9 cellular contexts compared by ENCODE assay signal in the genomic region with DNA sequence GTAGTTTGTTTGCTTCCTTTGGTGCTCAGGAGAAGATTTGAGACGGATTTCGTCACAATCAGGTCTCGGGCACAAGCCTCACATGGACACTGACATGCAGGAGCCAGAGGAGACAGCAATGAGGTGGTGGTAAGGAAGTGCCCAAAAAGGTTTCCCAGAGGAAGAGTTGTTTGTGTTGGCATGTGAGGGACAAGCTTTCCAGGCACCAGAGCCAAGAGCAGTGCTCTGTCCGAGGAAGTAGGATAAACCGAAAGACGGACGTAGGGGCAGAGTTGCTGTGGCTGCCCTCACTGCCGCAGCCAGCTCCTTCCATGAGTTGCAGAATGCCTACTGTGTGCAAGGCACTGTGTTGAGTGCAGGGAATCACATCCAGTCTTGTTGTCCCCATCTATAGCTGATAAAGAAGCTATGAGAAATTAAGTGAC. TPM values are rescaled to one million over a fixed set of nuclear protein-coding genes. Genes with fewer than 3 reads are reported as not detected.
DNase-seq lines count a peak whose midpoint lies in the region; ATAC-seq and TF ChIP-seq lines count a peak whose summit lies in the region.
"Had no signal": no experiment of that assay in that cellular context is flagged by ENCODE, and none has a peak within 500 bp of the region (broad histone marks: within the 10 kb centered on the region; RNA-seq: fewer than 3 reads in every experiment).

No MANE protein-coding gene starts in this region.

- no peak for TF ChIP-seq CTCF in uterus (IDR thresholded peaks at IDR 0.05)

- H3K27me3 Mint-ChIP-seq in activated naive CD4-positive, alpha-beta T cell treated with anti-CD3 and anti-CD28 coated beads, Interleukin-2, amount 50 U/mL, for 24 hours, result no peaks in the 10 kb centered on the region
- H3K27me3 Mint-ChIP-seq in dendritic cell treated with granulocyte-macrophage colony-stimulating factor and Interleukin-4, amounts not matched to agents 40 ng/mL and 50 ng/mL, for 4 days, result no peaks in the 10 kb centered on the region

- H3K9ac ChIP-seq in muscle layer of colon (ENCODE audit: low read length), result no peak overlapping the region

- H3K27ac Mint-ChIP-seq in activated naive CD4-positive, alpha-beta T cell treated with anti-CD3 and anti-CD28 coated beads, Interleukin-2, amount 50 U/mL, for 24 hours, result peak overlapping the region; percentile 98
- peak overlapping the region; percentile 73 for H3K27ac Mint-ChIP-seq in dendritic cell treated with granulocyte-macrophage colony-stimulating factor and Interleukin-4, amounts not matched to agents 40 ng/mL and 50 ng/mL, for 4 days

- H3K36me3 ChIP-seq in muscle layer of colon (ENCODE audit: insufficient read depth, low read length) (peaks cover 25% of the 10 kb centered on the region), uterus (no peaks in the 10 kb centered on the region)

- H3K36me3 Mint-ChIP-seq in activated naive CD4-positive, alpha-beta T cell treated with anti-CD3 and anti-CD28 coated beads, Interleukin-2, amount 50 U/mL, for 24 hours, result peaks cover 20% of the 10 kb centered on the region
- peaks cover 69% of the 10 kb centered on the region for H3K36me3 Mint-ChIP-seq in dendritic cell treated with granulocyte-macrophage colony-stimulating factor and Interleukin-4, amounts not matched to agents 40 ng/mL and 50 ng/mL, for 4 days (ENCODE audit: low read depth)

- H3K27me3 ChIP-seq in muscle layer of colon (ENCODE audit: control insufficient read depth in 1 of 2, insufficient read depth in 2 of 2, low read length in 2 of 2), result no peaks in the 10 kb centered on the region
- H3K27me3 ChIP-seq in uterus, result no peaks in the 10 kb centered on the region

- TF ChIP-seq POLR2A in uterus (IDR thresholded peaks at IDR 0.05), result no peak

- H3K4me1 ChIP-seq in muscle layer of colon (ENCODE audit: insufficient read depth, low read length) (peaks cover 26% of the 10 kb centered on the region), uterus (peaks cover 0 to 4% of the 10 kb centered on the region in 2 donors)

- H3K9me3 ChIP-seq in muscle layer of colon (ENCODE audit: low read length), result no peaks in the 10 kb centered on the region
- no peaks in the 10 kb centered on the region for H3K9me3 ChIP-seq in uterus

- ATAC-seq in HG03159 (IDR thresholded peaks at IDR 0.05; ENCODE audit: unreplicated experiment), result no peak

- H3K27ac ChIP-seq in muscle layer of colon (ENCODE audit: low read depth, low read length), result peak overlapping the region; percentile 29
- H3K27ac ChIP-seq in uterus, result peak overlapping the region; percentile 62 to 73

- peak overlapping the region; percentile 86 for H3K4me3 Mint-ChIP-seq in activated naive CD4-positive, alpha-beta T cell treated with anti-CD3 and anti-CD28 coated beads, Interleukin-2, amount 50 U/mL, for 24 hours
- peak overlapping the region; percentile 32 for H3K4me3 Mint-ChIP-seq in dendritic cell treated with granulocyte-macrophage colony-stimulating factor and Interleukin-4, amounts not matched to agents 40 ng/mL and 50 ng/mL, for 4 days

- H3K4me1 Mint-ChIP-seq in activated naive CD4-positive, alpha-beta T cell treated with anti-CD3 and anti-CD28 coated beads, Interleukin-2, amount 50 U/mL, for 24 hours, result peaks cover 64% of the 10 kb centered on the region
- H3K4me1 Mint-ChIP-seq in dendritic cell treated with granulocyte-macrophage colony-stimulating factor and Interleukin-4, amounts not matched to agents 40 ng/mL and 50 ng/mL, for 4 days (ENCODE audit: low read depth), result peaks cover 25% of the 10 kb centered on the region

- intact Hi-C loops in dendritic cell treated with granulocyte-macrophage colony-stimulating factor and Interleukin-4, amounts not matched to agents 40 ng/mL and 50 ng/mL, for 4 days (cut with micrococcal nuclease), result no loop called here
- intact Hi-C loops in uterus (cut with DNase I; ENCODE audit: low total_unique reads), result no loop called here

- peak overlapping the region in 1 of 2 donors; percentile 19 for H3K4me3 ChIP-seq in muscle layer of colon (ENCODE audit: low read depth in 1 of 2, low read length in 2 of 2)
- H3K4me3 ChIP-seq in uterus, result no peak overlapping the region

- no peak for DNase-seq in activated naive CD4-positive, alpha-beta T cell (lab: John Stamatoyannopoulos, UW)
- peak in 1 of 2 donors; percentile 19 for DNase-seq in uterus
- no peak for DNase-seq in CD1c-positive myeloid dendritic cell (ENCODE audit: extremely low spot score)
- DNase-seq in SKM-1 (lab: John Stamatoyannopoulos, UW; ENCODE audit: unreplicated experiment), result no peak
- DNase-seq: NCI-H1930 had no signal

- no peaks in the 10 kb centered on the region for H3K9me3 Mint-ChIP-seq in activated naive CD4-positive, alpha-beta T cell treated with anti-CD3 and anti-CD28 coated beads, Interleukin-2, amount 50 U/mL, for 24 hours
- no peaks in the 10 kb centered on the region for H3K9me3 Mint-ChIP-seq in dendritic cell treated with granulocyte-macrophage colony-stimulating factor and Interleukin-4, amounts not matched to agents 40 ng/mL and 50 ng/mL, for 4 days

RNA-seq across cellular contexts. Expression of gene SAE1, which starts 27.7 kb away (rescaled TPM):
- total RNA-seq in uterus, result 100 to 1,000 TPM in 1 of 4 donors, 10 to 100 TPM in 3; 17.6 to 144 (median 45.6) TPM

RNA-seq across cellular contexts. Expression of gene ZC3H4, which starts 44.8 kb away (rescaled TPM):
- 10 to 100 TPM in 3 of 4 donors, 1 to 10 TPM in 1; 3.3 to 43.1 (median 18.3) TPM for total RNA-seq in uterus
